Comparison of ENCODE assay signal across 1 cellular context in genomic region chr22:26610072-26610958, GRCh38.
TF ChIP-seq lines count a peak whose summit lies in the region.

No MANE protein-coding gene starts in this region.

TF ChIP-seq in GM12878, 131 proteins besides CTCF, POLR2A, EP300 and RAD21 (continued from another document and continues in another):
- TF ChIP-seq, protein P1, sequence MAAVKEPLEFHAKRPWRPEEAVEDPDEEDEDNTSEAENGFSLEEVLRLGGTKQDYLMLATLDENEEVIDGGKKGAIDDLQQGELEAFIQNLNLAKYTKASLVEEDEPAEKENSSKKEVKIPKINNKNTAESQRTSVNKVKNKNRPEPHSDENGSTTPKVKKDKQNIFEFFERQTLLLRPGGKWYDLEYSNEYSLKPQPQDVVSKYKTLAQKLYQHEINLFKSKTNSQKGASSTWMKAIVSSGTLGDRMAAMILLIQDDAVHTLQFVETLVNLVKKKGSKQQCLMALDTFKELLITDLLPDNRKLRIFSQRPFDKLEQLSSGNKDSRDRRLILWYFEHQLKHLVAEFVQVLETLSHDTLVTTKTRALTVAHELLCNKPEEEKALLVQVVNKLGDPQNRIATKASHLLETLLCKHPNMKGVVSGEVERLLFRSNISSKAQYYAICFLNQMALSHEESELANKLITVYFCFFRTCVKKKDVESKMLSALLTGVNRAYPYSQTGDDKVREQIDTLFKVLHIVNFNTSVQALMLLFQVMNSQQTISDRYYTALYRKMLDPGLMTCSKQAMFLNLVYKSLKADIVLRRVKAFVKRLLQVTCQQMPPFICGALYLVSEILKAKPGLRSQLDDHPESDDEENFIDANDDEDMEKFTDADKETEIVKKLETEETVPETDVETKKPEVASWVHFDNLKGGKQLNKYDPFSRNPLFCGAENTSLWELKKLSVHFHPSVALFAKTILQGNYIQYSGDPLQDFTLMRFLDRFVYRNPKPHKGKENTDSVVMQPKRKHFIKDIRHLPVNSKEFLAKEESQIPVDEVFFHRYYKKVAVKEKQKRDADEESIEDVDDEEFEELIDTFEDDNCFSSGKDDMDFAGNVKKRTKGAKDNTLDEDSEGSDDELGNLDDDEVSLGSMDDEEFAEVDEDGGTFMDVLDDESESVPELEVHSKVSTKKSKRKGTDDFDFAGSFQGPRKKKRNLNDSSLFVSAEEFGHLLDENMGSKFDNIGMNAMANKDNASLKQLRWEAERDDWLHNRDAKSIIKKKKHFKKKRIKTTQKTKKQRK (IDR thresholded peaks at IDR 0.05; ENCODE audit: low read depth, low read length): no peak
- peak; percentile 100 for TF ChIP-seq MEF2A (IDR thresholded peaks at IDR 0.05; ENCODE audit: insufficient read depth, low read depth, low read length)
- TF ChIP-seq, protein P2, sequence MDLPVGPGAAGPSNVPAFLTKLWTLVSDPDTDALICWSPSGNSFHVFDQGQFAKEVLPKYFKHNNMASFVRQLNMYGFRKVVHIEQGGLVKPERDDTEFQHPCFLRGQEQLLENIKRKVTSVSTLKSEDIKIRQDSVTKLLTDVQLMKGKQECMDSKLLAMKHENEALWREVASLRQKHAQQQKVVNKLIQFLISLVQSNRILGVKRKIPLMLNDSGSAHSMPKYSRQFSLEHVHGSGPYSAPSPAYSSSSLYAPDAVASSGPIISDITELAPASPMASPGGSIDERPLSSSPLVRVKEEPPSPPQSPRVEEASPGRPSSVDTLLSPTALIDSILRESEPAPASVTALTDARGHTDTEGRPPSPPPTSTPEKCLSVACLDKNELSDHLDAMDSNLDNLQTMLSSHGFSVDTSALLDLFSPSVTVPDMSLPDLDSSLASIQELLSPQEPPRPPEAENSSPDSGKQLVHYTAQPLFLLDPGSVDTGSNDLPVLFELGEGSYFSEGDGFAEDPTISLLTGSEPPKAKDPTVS (IDR thresholded peaks at IDR 0.05; ENCODE audit: low read depth, low read length): no peak
- no peak for TF ChIP-seq SUZ12 (IDR thresholded peaks at IDR 0.05; ENCODE audit: unreplicated experiment)
- no peak for TF ChIP-seq SREBF2 (IDR thresholded peaks at IDR 0.05; ENCODE audit: low read length)
- TF ChIP-seq, protein P3, sequence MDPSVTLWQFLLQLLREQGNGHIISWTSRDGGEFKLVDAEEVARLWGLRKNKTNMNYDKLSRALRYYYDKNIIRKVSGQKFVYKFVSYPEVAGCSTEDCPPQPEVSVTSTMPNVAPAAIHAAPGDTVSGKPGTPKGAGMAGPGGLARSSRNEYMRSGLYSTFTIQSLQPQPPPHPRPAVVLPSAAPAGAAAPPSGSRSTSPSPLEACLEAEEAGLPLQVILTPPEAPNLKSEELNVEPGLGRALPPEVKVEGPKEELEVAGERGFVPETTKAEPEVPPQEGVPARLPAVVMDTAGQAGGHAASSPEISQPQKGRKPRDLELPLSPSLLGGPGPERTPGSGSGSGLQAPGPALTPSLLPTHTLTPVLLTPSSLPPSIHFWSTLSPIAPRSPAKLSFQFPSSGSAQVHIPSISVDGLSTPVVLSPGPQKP (IDR thresholded peaks at IDR 0.05; ENCODE audit: low read depth, low read length): peak; percentile 75
- peak; percentile 81 for TF ChIP-seq RAD51 (IDR thresholded peaks at IDR 0.05)
- TF ChIP-seq SREBF1 (IDR thresholded peaks at IDR 0.05; ENCODE audit: low read length): no peak
- 0 out of 2 replicates have a peak, but pooled peaks have one; percentile 8 for TF ChIP-seq MXI1 (IDR thresholded peaks at IDR 0.05; ENCODE audit: low read depth, low read length)
- TF ChIP-seq NR2F1 (conservative IDR thresholded peaks at IDR 0.05): peak; percentile 86
- no peak for TF ChIP-seq ZBTB4 (CRISPR knock-in tag; IDR thresholded peaks at IDR 0.05)
- no peak; the same call in 1 of the 2 replicates for TF ChIP-seq CHD4 (IDR thresholded peaks at IDR 0.05)
- peak; percentile 100 for TF ChIP-seq EED (IDR thresholded peaks at IDR 0.05; ENCODE audit: low read depth)
- peak; percentile 93 for TF ChIP-seq RCOR1 (conservative IDR thresholded peaks at IDR 0.05; ENCODE audit: low read depth, low read length)
- TF ChIP-seq HCFC1 (IDR thresholded peaks at IDR 0.05; ENCODE audit: low read length): no peak
- peak; percentile 88; the same call in 2 of the 3 replicates for TF ChIP-seq POU2F2 (IDR thresholded peaks at IDR 0.05; ENCODE audit: borderline replicate concordance, low read depth, low read length)
- no peak for TF ChIP-seq RBBP5 (conservative IDR thresholded peaks at IDR 0.05)
- TF ChIP-seq, protein P4, sequence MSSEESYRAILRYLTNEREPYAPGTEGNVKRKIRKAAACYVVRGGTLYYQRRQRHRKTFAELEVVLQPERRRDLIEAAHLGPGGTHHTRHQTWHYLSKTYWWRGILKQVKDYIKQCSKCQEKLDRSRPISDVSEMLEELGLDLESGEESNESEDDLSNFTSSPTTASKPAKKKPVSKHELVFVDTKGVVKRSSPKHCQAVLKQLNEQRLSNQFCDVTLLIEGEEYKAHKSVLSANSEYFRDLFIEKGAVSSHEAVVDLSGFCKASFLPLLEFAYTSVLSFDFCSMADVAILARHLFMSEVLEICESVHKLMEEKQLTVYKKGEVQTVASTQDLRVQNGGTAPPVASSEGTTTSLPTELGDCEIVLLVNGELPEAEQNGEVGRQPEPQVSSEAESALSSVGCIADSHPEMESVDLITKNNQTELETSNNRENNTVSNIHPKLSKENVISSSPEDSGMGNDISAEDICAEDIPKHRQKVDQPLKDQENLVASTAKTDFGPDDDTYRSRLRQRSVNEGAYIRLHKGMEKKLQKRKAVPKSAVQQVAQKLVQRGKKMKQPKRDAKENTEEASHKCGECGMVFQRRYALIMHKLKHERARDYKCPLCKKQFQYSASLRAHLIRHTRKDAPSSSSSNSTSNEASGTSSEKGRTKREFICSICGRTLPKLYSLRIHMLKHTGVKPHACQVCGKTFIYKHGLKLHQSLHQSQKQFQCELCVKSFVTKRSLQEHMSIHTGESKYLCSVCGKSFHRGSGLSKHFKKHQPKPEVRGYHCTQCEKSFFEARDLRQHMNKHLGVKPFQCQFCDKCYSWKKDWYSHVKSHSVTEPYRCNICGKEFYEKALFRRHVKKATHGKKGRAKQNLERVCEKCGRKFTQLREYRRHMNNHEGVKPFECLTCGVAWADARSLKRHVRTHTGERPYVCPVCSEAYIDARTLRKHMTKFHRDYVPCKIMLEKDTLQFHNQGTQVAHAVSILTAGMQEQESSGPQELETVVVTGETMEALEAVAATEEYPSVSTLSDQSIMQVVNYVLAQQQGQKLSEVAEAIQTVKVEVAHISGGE (CRISPR knock-in tag; IDR thresholded peaks at IDR 0.05): no peak
- TF ChIP-seq ZZZ3 (IDR thresholded peaks at IDR 0.05; ENCODE audit: control insufficient read depth, insufficient read length, low read depth): no peak
- no peak; the same call in 1 of the 2 replicates for TF ChIP-seq LARP7 (IDR thresholded peaks at IDR 0.05)
- peak in 1 of 2 experiments; percentile 88; a peak in 2 of 4 replicates for TF ChIP-seq SRF (IDR thresholded peaks at IDR 0.05; ENCODE audit: low read depth in 2 of 2, low read length in 2 of 2)
- TF ChIP-seq SUPT20H (IDR thresholded peaks at IDR 0.05; ENCODE audit: borderline replicate concordance, control insufficient read depth, low read depth, low read length): no peak
- TF ChIP-seq EZH2 (IDR thresholded peaks at IDR 0.05; ENCODE audit: borderline replicate concordance, control insufficient read depth, low read depth, low read length): 0 out of 2 replicates have a peak, but pooled peaks have one; percentile 75
- no peak for TF ChIP-seq SMAD5 (IDR thresholded peaks at IDR 0.05; ENCODE audit: low read depth)
- TF ChIP-seq JUNB (IDR thresholded peaks at IDR 0.05): peak; percentile 99
- TF ChIP-seq EGR1 (IDR thresholded peaks at IDR 0.05; ENCODE audit: borderline replicate concordance in 1 of 2, low read depth in 2 of 2, low read length in 2 of 2): peak in 1 of 2 experiments; percentile 40; a peak in 1 of 3 replicates
- peak; percentile 84; the same call in 1 of the 2 replicates for TF ChIP-seq BMI1 (IDR thresholded peaks at IDR 0.05; ENCODE audit: borderline replicate concordance)
- peak; percentile 99 for TF ChIP-seq DPF2 (IDR thresholded peaks at IDR 0.05)
- peak; percentile 84 for TF ChIP-seq KLF5 (IDR thresholded peaks at IDR 0.05; ENCODE audit: partially characterized antibody)
- TF ChIP-seq BACH1 (IDR thresholded peaks at IDR 0.05; ENCODE audit: borderline replicate concordance): peak; percentile 94; the same call in 1 of the 2 replicates
- TF ChIP-seq POLR2AphosphoS5 (IDR thresholded peaks at IDR 0.05; ENCODE audit: low read length): peak; percentile 62; the same call in 1 of the 2 replicates
- TF ChIP-seq NFYA (IDR thresholded peaks at IDR 0.05; ENCODE audit: borderline replicate concordance, low read depth, low read length): no peak
- TF ChIP-seq, protein P5, sequence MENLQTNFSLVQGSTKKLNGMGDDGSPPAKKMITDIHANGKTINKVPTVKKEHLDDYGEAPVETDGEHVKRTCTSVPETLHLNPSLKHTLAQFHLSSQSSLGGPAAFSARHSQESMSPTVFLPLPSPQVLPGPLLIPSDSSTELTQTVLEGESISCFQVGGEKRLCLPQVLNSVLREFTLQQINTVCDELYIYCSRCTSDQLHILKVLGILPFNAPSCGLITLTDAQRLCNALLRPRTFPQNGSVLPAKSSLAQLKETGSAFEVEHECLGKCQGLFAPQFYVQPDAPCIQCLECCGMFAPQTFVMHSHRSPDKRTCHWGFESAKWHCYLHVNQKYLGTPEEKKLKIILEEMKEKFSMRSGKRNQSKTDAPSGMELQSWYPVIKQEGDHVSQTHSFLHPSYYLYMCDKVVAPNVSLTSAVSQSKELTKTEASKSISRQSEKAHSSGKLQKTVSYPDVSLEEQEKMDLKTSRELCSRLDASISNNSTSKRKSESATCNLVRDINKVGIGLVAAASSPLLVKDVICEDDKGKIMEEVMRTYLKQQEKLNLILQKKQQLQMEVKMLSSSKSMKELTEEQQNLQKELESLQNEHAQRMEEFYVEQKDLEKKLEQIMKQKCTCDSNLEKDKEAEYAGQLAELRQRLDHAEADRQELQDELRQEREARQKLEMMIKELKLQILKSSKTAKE (IDR thresholded peaks at IDR 0.05; ENCODE audit: low read depth, poor library complexity, severe bottlenecking): peak; percentile 88
- TF ChIP-seq RELB (IDR thresholded peaks at IDR 0.05; ENCODE audit: low read depth): peak; percentile 98
- peak; percentile 96 for TF ChIP-seq MTA2 (IDR thresholded peaks at IDR 0.05; ENCODE audit: low read depth)
- TF ChIP-seq ASH2L (IDR thresholded peaks at IDR 0.05; ENCODE audit: borderline replicate concordance, low read depth): no peak
- peak; percentile 96 for TF ChIP-seq TBL1XR1 (IDR thresholded peaks at IDR 0.05; ENCODE audit: low read depth, low read length)
- TF ChIP-seq CBX5 (IDR thresholded peaks at IDR 0.05; ENCODE audit: low read depth): 0 out of 2 replicates have a peak, but pooled peaks have one; percentile 61
- TF ChIP-seq USF1 (IDR thresholded peaks at IDR 0.05; ENCODE audit: borderline replicate concordance, extremely low read length, insufficient read depth, low read depth, low read length): peak; percentile 23
- no peak for TF ChIP-seq MYC (IDR thresholded peaks at IDR 0.05; ENCODE audit: insufficient read depth, insufficient read length, insufficient replicate concordance, low read length, severe bottlenecking)
- peak; percentile 95 for TF ChIP-seq ATF7 (IDR thresholded peaks at IDR 0.05; ENCODE audit: low read depth)
- TF ChIP-seq BRCA1 (IDR thresholded peaks at IDR 0.05; ENCODE audit: low read depth, low read length): no peak
- peak; percentile 89 for TF ChIP-seq CHD2 (IDR thresholded peaks at IDR 0.05; ENCODE audit: borderline replicate concordance, low read depth, low read length)
- TF ChIP-seq BCL11A (IDR thresholded peaks at IDR 0.05; ENCODE audit: low read depth, low read length): peak; percentile 99
- TF ChIP-seq, protein P6, sequence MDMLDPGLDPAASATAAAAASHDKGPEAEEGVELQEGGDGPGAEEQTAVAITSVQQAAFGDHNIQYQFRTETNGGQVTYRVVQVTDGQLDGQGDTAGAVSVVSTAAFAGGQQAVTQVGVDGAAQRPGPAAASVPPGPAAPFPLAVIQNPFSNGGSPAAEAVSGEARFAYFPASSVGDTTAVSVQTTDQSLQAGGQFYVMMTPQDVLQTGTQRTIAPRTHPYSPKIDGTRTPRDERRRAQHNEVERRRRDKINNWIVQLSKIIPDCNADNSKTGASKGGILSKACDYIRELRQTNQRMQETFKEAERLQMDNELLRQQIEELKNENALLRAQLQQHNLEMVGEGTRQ (IDR thresholded peaks at IDR 0.05; ENCODE audit: borderline replicate concordance, low read depth, low read length): no peak; the same call in 1 of the 2 replicates
- no peak for TF ChIP-seq PAX8 (IDR thresholded peaks at IDR 0.05)
- TF ChIP-seq CREM (IDR thresholded peaks at IDR 0.05; ENCODE audit: low read depth): peak; percentile 97
